ENCODE assay signal across 8 cellular contexts in the genomic region with DNA sequence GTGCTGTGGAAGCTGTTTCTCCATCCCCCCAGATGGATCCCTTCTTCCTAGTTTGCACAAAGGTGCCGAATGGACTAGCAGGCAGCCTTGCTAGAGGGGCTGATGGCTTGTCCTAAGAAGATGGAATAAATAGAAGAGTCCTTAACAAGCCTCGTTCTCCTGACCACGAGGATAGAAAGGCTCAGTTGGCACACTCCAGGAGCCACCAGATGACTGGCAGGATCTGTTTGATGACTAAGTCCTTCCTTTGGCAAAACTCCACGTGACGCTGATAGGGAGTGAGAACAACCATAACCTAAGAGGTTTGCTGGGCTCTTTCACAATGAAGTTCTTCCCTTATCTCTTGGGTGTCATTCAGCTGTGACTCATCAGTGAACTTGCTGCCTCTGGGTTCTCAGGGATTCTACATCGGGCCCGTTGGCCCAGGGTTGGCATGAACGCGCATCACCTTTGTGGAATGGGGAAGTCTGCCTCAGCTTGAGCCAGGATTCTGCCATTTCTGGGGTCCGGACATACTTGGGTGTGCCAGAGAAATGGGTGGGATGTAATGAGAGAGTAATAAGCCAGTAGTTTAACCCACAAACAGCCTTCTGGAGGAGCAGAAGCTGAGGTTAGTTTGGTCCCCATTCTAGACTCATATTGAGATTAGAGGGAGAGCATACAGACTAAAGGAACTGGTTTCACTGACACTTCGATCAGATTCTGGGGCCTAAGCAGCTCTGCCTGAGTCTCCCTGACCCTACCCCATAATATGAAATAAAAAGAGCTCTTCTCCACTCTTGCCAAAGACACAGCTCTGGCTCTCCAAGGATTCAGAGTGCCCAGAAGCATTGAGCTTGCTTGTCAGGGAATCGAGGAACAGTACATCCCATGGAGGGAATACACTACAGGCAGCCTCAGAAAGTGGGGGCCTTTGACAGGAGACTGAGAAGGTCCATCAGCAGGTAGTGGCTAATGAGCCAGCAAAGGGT. TPM values are rescaled to one million over a fixed set of nuclear protein-coding genes. Genes with fewer than 3 reads are reported as not detected.
A peak's percentile ranks its signal among the peaks of the same experiment; 100 is the strongest.
DNase-seq lines count a peak whose midpoint lies in the region; ATAC-seq, FAIRE-seq and TF ChIP-seq lines count a peak whose summit lies in the region.

No MANE protein-coding gene starts in this region.

- BruUV-seq in GM12878 (replicated peaks; lab: Mats Ljungman, UMichigan): no TSS peak

- POLR2A ChIA-PET in GM12878 (lab: Charles Lee): no interaction called here

- intact Hi-C loops in Right ventricle myocardium inferior (cut with DNase I): no loop called here
- intact Hi-C loops in cardiac septum (cut with DNase I): loop anchor here (5.0 kb wide), 1 partner anchor 321 kb away; no protein-coding TSS in a partner anchor
- intact Hi-C loops in GM12878 (cut with micrococcal nuclease; ENCODE audit: unreplicated experiment): no loop called here

- H3K4me1 ChIP-seq in GM12878 (ENCODE audit: control insufficient read depth, insufficient read depth, low read length) (no peaks in the 10 kb centered on the region; the same call in 1 of the 2 replicates), tibial nerve (peaks cover 0 to 42% (median 10%) of the 10 kb centered on the region in 4 donors)

- H4K20me1 ChIP-seq in GM12878 (ENCODE audit: control insufficient read depth, insufficient read depth): no peaks in the 10 kb centered on the region

- no peak for TF ChIP-seq CTCF in GM12878 (IDR thresholded peaks at IDR 0.05 in 2 of 3, conservative IDR thresholded peaks at IDR 0.05 in 1 of 3; ENCODE audit: control insufficient read depth in 2 of 3, extremely low read depth in 1 of 3, insufficient read depth in 1 of 3, low read depth in 3 of 3, low read length in 3 of 3)
- no peak for TF ChIP-seq CTCF in tibial nerve (IDR thresholded peaks at IDR 0.05)

- H3K4me2 ChIP-seq in GM12878 (ENCODE audit: control insufficient read depth, insufficient read depth): peak overlapping the region; percentile 3; the same call in 1 of the 2 replicates

- H3K36me3 ChIP-seq in GM12878 (ENCODE audit: control insufficient read depth in 2 of 2, insufficient read depth in 2 of 2, low read length in 1 of 2) (peaks cover 0 to 6% of the 10 kb centered on the region in 2 experiments; a peak in 3 of 4 replicates), tibial nerve (no peaks in the 10 kb centered on the region)

- TF ChIP-seq EP300 in GM12878 (IDR thresholded peaks at IDR 0.05; ENCODE audit: borderline replicate concordance in 1 of 2, control insufficient read depth in 1 of 2, low read depth in 2 of 2, low read length in 2 of 2) (no peak), tibial nerve (IDR thresholded peaks at IDR 0.05) (peak in 1 of 2 donors; percentile 87)

- no peaks in the 10 kb centered on the region for H3K9me3 ChIP-seq in GM12878 (replicated peaks; ENCODE audit: control insufficient read depth, insufficient read depth, low read length)
- H3K9me3 ChIP-seq in tibial nerve: no peaks in the 10 kb centered on the region

- RAD21 ChIA-PET in GM12878 (lab: Charles Lee; ENCODE audit: unreplicated experiment): interaction anchor here (0.9 to 3.9 kb wide), 3 partner anchors 24 to 156 kb away, joined by 3 to 48 read pairs (median 3); no protein-coding TSS in a partner anchor

- SMC1A ChIA-PET in GM12878 (lab: Charles Lee; ENCODE audit: uncharacterized antibody, unreplicated experiment): interaction anchor here (0.8 to 4.8 kb wide), 8 partner anchors 9 to 158 kb away, joined by 3 to 33 read pairs (median 4); no protein-coding TSS in a partner anchor

- CTCF ChIA-PET in GM12878 (lab: Yijun Ruan, JAX): interaction anchor here (0.6 to 4.4 kb wide), 10 partner anchors 9 to 156 kb away, joined by 3 to 54 read pairs (median 6); no protein-coding TSS in a partner anchor

- no peak overlapping the region for H3K9ac ChIP-seq in GM12878 (ENCODE audit: control insufficient read depth, insufficient read depth, low read length)

- no peak for FAIRE-seq in GM12878 (lab: Jason Lieb, UNC)

- peaks cover 19% of the 10 kb centered on the region for H3K79me2 ChIP-seq in GM12878 (ENCODE audit: control insufficient read depth, insufficient read depth, low read length)

- in situ Hi-C loops in GM12878 (cut with MboI): no loop called here

- no peak for TF ChIP-seq RAD21 in GM12878 (IDR thresholded peaks at IDR 0.05; ENCODE audit: insufficient read depth, low read depth, low read length)

- ATAC-seq in Right ventricle myocardium inferior (peak; percentile 88), GM12878 (no peak), GM18498 (IDR thresholded peaks at IDR 0.05; ENCODE audit: unreplicated experiment) (no peak)

- no peak overlapping the region for H3K4me3 ChIP-seq in GM12878
- H3K4me3 ChIP-seq in tibial nerve: no peak overlapping the region

- H3K27ac ChIP-seq in GM12878 (ENCODE audit: control insufficient read depth, insufficient read depth) (no peak overlapping the region), tibial nerve (peak overlapping the region; percentile 41 to 82 (median 60))

- H3K27me3 ChIP-seq in GM12878 (replicated peaks in 1 of 2; ENCODE audit: control insufficient read depth in 2 of 2, insufficient read depth in 2 of 2, low read length in 1 of 2) (no peaks in the 10 kb centered on the region), tibial nerve (peaks cover 0 to 8% of the 10 kb centered on the region in 2 donors)

- H2AFZ ChIP-seq in GM12878 (ENCODE audit: control insufficient read depth, low read depth, low read length): no peak overlapping the region

- no peak for DNase-seq in Right ventricle myocardium inferior (ENCODE audit: missing footprints)
- DNase-seq in cardiac septum (ENCODE audit: low spot score): no peak
- no peak for DNase-seq in GM12878 (ENCODE audit: low read depth, low spot score)
- peak; percentile 99 for DNase-seq in kidney tubule cell (ENCODE audit: low spot score)
- DNase-seq in tibial nerve (ENCODE audit: low spot score in 2 of 2): peak; percentile 73 to 98
- no peak for DNase-seq in Kasumi-1 (lab: John Stamatoyannopoulos, UW)
- no peak for DNase-seq in NCI-H1694 (lab: John Stamatoyannopoulos, UW)

- 69% methylated on average over 12 of the region's 12 CpGs for WGBS in GM12878 (ENCODE audit: insufficient coverage, insufficient replicate concordance, low lambda C conversion rate, missing lambda C conversion rate)
- WGBS in tibial nerve, 2 donors: 44 to 45% methylated on average over 12 of the region's 12 CpGs

- TF ChIP-seq POLR2A in GM12878 (IDR thresholded peaks at IDR 0.05; ENCODE audit: low read depth, low read length) (no peak), tibial nerve (IDR thresholded peaks at IDR 0.05) (no peak)

TF ChIP-seq in GM12878, 131 proteins besides CTCF, POLR2A, EP300 and RAD21 (continues in another document):
- TF ChIP-seq SIN3A (IDR thresholded peaks at IDR 0.05; ENCODE audit: low read depth, low read length) (no peak), SREBF2 (IDR thresholded peaks at IDR 0.05; ENCODE audit: low read length) (no peak), BACH1 (IDR thresholded peaks at IDR 0.05; ENCODE audit: borderline replicate concordance) (no peak), TCF7 (IDR thresholded peaks at IDR 0.05; ENCODE audit: borderline replicate concordance) (no peak), RFX5 (IDR thresholded peaks at IDR 0.05; ENCODE audit: low read depth, low read length) (no peak), ZNF274 (IDR thresholded peaks at IDR 0.05; ENCODE audit: insufficient read depth, insufficient read length) (no peak), NFXL1 (IDR thresholded peaks at IDR 0.05; ENCODE audit: borderline replicate concordance) (no peak), KAT2A (conservative IDR thresholded peaks at IDR 0.05; ENCODE audit: control insufficient read depth, low read depth, low read length) (no peak), SMARCA5 (IDR thresholded peaks at IDR 0.05) (no peak)

RNA-seq across cellular contexts. Expression of gene MELTF, which starts 2.0 kb away (rescaled TPM):
- total RNA-seq in Right ventricle myocardium inferior (4.0 TPM), cardiac septum (10.8 TPM), GM12878 (2014; rRNA removed) (23.8 and 26.9 TPM in 2 replicates), GM12878 (2014; rRNA removed; fragmentation: Illumina TruSeq; extraction: Trizol) (13.9 and 14.1 TPM in 2 replicates), GM12878 (2021) (44.3 and 49.1 TPM in 2 replicates), tibial nerve (1 to 10 TPM; 3.3 to 8.8 (median 7.0) TPM)
- 140 and 164 TPM in 2 replicates for total RNA-seq in GM12878 (2013; cell fraction: nucleolus; rRNA removed)
- 23.1 TPM for polyA plus RNA-seq in GM12878 (2011; ENCODE audit: low read depth)
- polyA plus RNA-seq in GM12878 (2011; rRNA removed) (4.0 and 6.7 TPM in 2 replicates), GM12878 (2014; fragmentation: Illumina TruSeq; extraction: Trizol) (5.0 and 10.4 TPM in 2 replicates), GM12878 (2014; fragmentation: Nextera tagmentation; extraction: Ambion mirVana) (1 to 10 TPM in 1 of 2 experiments, under 1 TPM in 1; 0.55 to 1.3 TPM), GM12878 (2014; rRNA removed) (31.8 and 40.1 TPM in 2 replicates), GM12878 (2016; fragmentation: Nextera tagmentation; extraction: Ambion mirVana) (10 to 100 TPM in 1 of 2 experiments, 1 to 10 TPM in 1; 9.4 to 11.8 TPM)
- polyA plus RNA-seq in GM12878 (2011; cell fraction: cytosol; rRNA removed): 6.0 and 9.0 TPM in 2 replicates
- 47.3 and 52.4 TPM in 2 replicates for polyA plus RNA-seq in GM12878 (2011; cell fraction: nucleus; rRNA removed)
- polyA plus RNA-seq in GM12878 (2012): 17.8 and 24.6 TPM in 2 replicates
- polyA minus RNA-seq in GM12878 (2011; rRNA and poly(A)+ RNA removed): 7.5 and 12.0 TPM in 2 replicates
- polyA minus RNA-seq in GM12878 (2011; cell fraction: cytosol; rRNA and poly(A)+ RNA removed): 5.2 and 6.5 TPM in 2 replicates
- 13.3 and 24.5 TPM in 2 replicates for polyA minus RNA-seq in GM12878 (2011; cell fraction: nucleus; rRNA and poly(A)+ RNA removed)

Comparison
In these comparisons a context has a peak if more than half of its experiments do, and no peak if none do; other contexts are left out.
1. DNase-seq: peak in kidney tubule cell (single experiment) and tibial nerve (2 of 2); none in Right ventricle myocardium inferior (single experiment), cardiac septum (single experiment), GM12878 (single experiment), Kasumi-1 (0 of 2) and NCI-H1694 (single experiment).